In genomic region chr14:64438181-64438839, GRCh38 we compare ENCODE assay signal across 11 cellular contexts. TPM values are rescaled to one million over a fixed set of nuclear protein-coding genes. Genes with fewer than 3 reads are reported as not detected.
DNase-seq lines count a peak whose midpoint lies in the region; ATAC-seq, FAIRE-seq and TF ChIP-seq lines count a peak whose summit lies in the region.
"Had no signal": no experiment of that assay in that cellular context is flagged by ENCODE, and none has a peak within 500 bp of the region (broad histone marks: within the 10 kb centered on the region; RNA-seq: fewer than 3 reads in every experiment).

No MANE protein-coding gene starts in this region.

- no peaks in the 10 kb centered on the region for H3K79me2 ChIP-seq in keratinocyte (ENCODE audit: control insufficient read depth, insufficient read depth, low read length)

- no peak for TF ChIP-seq CTCF in keratinocyte (optimal IDR thresholded peaks at IDR 0.05 in 1 of 3, IDR thresholded peaks at IDR 0.05 in 1 of 3, conservative IDR thresholded peaks at IDR 0.05 in 1 of 3; ENCODE audit: extremely low read depth in 1 of 3, insufficient read depth in 2 of 3, low read length in 3 of 3)
- no peak for TF ChIP-seq CTCF in thoracic aorta (IDR thresholded peaks at IDR 0.05)

- no peaks in the 10 kb centered on the region for H4K20me1 ChIP-seq in keratinocyte (ENCODE audit: control insufficient read depth, extremely low read depth, insufficient read depth, low read length)

- H3K4me3 Mint-ChIP-seq in activated CD8-positive, alpha-beta memory T cell treated with anti-CD3 and anti-CD28 coated beads, Interleukin-2, amount 10 ng/mL, durations not matched to agents 7 days and 5 days = no peak overlapping the region

- dilution Hi-C loops in keratinocyte (cut with MboI; ENCODE audit: extremely low pct_ligation_motif_present, low sequenced_read_pairs) = no loop called here

- peak overlapping the region; percentile 43 for H3K4me3 ChIP-seq in adipocyte (ENCODE audit: low read length)
- no peak overlapping the region for H3K4me3 ChIP-seq in keratinocyte (ENCODE audit: control insufficient read depth in 2 of 3, extremely low read depth in 1 of 3, insufficient read depth in 2 of 3, low read depth in 1 of 3, low read length in 3 of 3)
- H3K4me3 ChIP-seq in thoracic aorta = no peak overlapping the region

- H3K36me3 ChIP-seq in adipocyte (ENCODE audit: control insufficient read depth, insufficient read depth, low read length, severe bottlenecking) (peaks cover 88% of the 10 kb centered on the region), keratinocyte (ENCODE audit: control insufficient read depth in 2 of 2, extremely low read depth in 1 of 2, insufficient read depth in 2 of 2, low read length in 2 of 2) (peaks cover 27 to 39% of the 10 kb centered on the region in 2 experiments), thoracic aorta (no peaks in the 10 kb centered on the region)

- H3K27me3 ChIP-seq in adipocyte (replicated peaks; ENCODE audit: control insufficient read depth, insufficient read depth, low read length) = no peaks in the 10 kb centered on the region
- H3K27me3 ChIP-seq in keratinocyte (ENCODE audit: control insufficient read depth, extremely low read depth, insufficient read depth, low read length) = no peaks in the 10 kb centered on the region
- H3K27me3 ChIP-seq in thoracic aorta (replicated peaks; ENCODE audit: insufficient read depth) = no peaks in the 10 kb centered on the region

- peak; percentile 80 for FAIRE-seq in keratinocyte (lab: Jason Lieb, UNC)

- H3K9me3 ChIP-seq in adipocyte (ENCODE audit: control insufficient read depth, low read length) (no peaks in the 10 kb centered on the region), keratinocyte (ENCODE audit: control insufficient read depth, low read depth, low read length) (no peaks in the 10 kb centered on the region), thoracic aorta (no peaks in the 10 kb centered on the region)

- peak overlapping the region; percentile 64 for H3K27ac Mint-ChIP-seq in activated CD8-positive, alpha-beta memory T cell treated with anti-CD3 and anti-CD28 coated beads, Interleukin-2, amount 10 ng/mL, durations not matched to agents 7 days and 5 days

- peak; percentile 53 for ATAC-seq in activated CD8-positive, alpha-beta memory T cell treated with anti-CD3 and anti-CD28 coated beads, Interleukin-2, amount 10 ng/mL, durations not matched to agents 7 days and 5 days
- peak; percentile 84 for ATAC-seq in thoracic aorta (ENCODE audit: insufficient number of reproducible peaks, low FRiP score, low read depth)

- H3K4me1 ChIP-seq in adipocyte (ENCODE audit: control insufficient read depth, insufficient read depth, low read length) = peaks cover 21% of the 10 kb centered on the region
- H3K4me1 ChIP-seq in keratinocyte (ENCODE audit: control insufficient read depth, extremely low read depth, insufficient read depth, low read length) = peaks cover 8% of the 10 kb centered on the region
- H3K4me1 ChIP-seq in thoracic aorta (ENCODE audit: control insufficient read depth in 1 of 2, low read depth in 2 of 2) = peaks cover 14 to 27% of the 10 kb centered on the region in 2 donors

- DNase-seq in activated CD8-positive, alpha-beta memory T cell treated with anti-CD3 and anti-CD28 coated beads, Interleukin-2, amount 10 ng/mL, durations not matched to agents 7 days and 5 days = no peak
- no peak for DNase-seq in activated CD8-positive, alpha-beta memory T cell treated with anti-CD3 and anti-CD28 coated beads, Interleukin-2, amount 50 U/mL, for 4 hours
- DNase-seq in adipocyte (ENCODE audit: low read depth) = peak; percentile 90
- DNase-seq in keratinocyte (ENCODE audit: low read depth, low spot score) = no peak
- DNase-seq in thoracic aorta (ENCODE audit: low spot score) = no peak
- no peak for DNase-seq in CD1c-positive myeloid dendritic cell (ENCODE audit: extremely low spot score)
- DNase-seq in NCI-H2196 treated with DMSO at 0.1 percent for 48 hours (lab: John Stamatoyannopoulos, UW; ENCODE audit: unreplicated experiment) = no peak
- DNase-seq in NCI-H2107 treated with DMSO at 0.1 percent for 48 hours (lab: John Stamatoyannopoulos, UW; ENCODE audit: unreplicated experiment) = no peak
- DNase-seq: effector CD8-positive, alpha-beta T cell; stimulated activated naive CD4-positive, alpha-beta T cell had no signal

- CTCF ChIA-PET in activated CD8-positive, alpha-beta memory T cell treated with anti-CD3 and anti-CD28 coated beads, Interleukin-2, amount 10 ng/mL, durations not matched to agents 7 days and 5 days (lab: Charles Lee) = interaction anchor here (0.8 to 1.7 kb wide), 2 partner anchors 9 to 41 kb away, joined by 8 to 9 read pairs; no protein-coding TSS in a partner anchor

- peaks cover 57% of the 10 kb centered on the region for H3K36me3 Mint-ChIP-seq in activated CD8-positive, alpha-beta memory T cell treated with anti-CD3 and anti-CD28 coated beads, Interleukin-2, amount 10 ng/mL, durations not matched to agents 7 days and 5 days

- H2AFZ ChIP-seq in keratinocyte (ENCODE audit: control insufficient read depth, low read length) = no peak overlapping the region

- H3K9me1 ChIP-seq in keratinocyte (ENCODE audit: control insufficient read depth, extremely low read depth, insufficient read depth, low read length) = peaks cover 3% of the 10 kb centered on the region

- no peaks in the 10 kb centered on the region for H3K27me3 Mint-ChIP-seq in activated CD8-positive, alpha-beta memory T cell treated with anti-CD3 and anti-CD28 coated beads, Interleukin-2, amount 10 ng/mL, durations not matched to agents 7 days and 5 days

- no peaks in the 10 kb centered on the region for H3K9me3 Mint-ChIP-seq in activated CD8-positive, alpha-beta memory T cell treated with anti-CD3 and anti-CD28 coated beads, Interleukin-2, amount 10 ng/mL, durations not matched to agents 7 days and 5 days (ENCODE audit: low read depth)

- peak overlapping the region; percentile 39 for H3K9ac ChIP-seq in adipocyte (ENCODE audit: low read length)
- H3K9ac ChIP-seq in keratinocyte (ENCODE audit: control insufficient read depth, extremely low read depth, insufficient read depth, low read length) = no peak overlapping the region

- H3K4me2 ChIP-seq in keratinocyte (ENCODE audit: control insufficient read depth, extremely low read depth, insufficient read depth, low read depth, low read length) = no peak overlapping the region

- H3K4me1 Mint-ChIP-seq in activated CD8-positive, alpha-beta memory T cell treated with anti-CD3 and anti-CD28 coated beads, Interleukin-2, amount 10 ng/mL, durations not matched to agents 7 days and 5 days = peaks cover 19% of the 10 kb centered on the region

- no peak overlapping the region for H3K27ac ChIP-seq in keratinocyte (ENCODE audit: control insufficient read depth, insufficient read depth, low read length)
- H3K27ac ChIP-seq in thoracic aorta = peak overlapping the region; percentile 77 to 88
- H3K27ac ChIP-seq: C4-2B had no signal

RNA-seq across cellular contexts. Expression of gene AKAP5, which starts 27.0 kb away (rescaled TPM):
- total RNA-seq in activated CD8-positive, alpha-beta memory T cell treated with anti-CD3 and anti-CD28 coated beads, Interleukin-2, amount 10 ng/mL, durations not matched to agents 7 days and 5 days = 10 to 100 TPM in 1 of 2 experiments, 1 to 10 TPM in 1; 8.8 to 23.2 TPM
- polyA plus RNA-seq in keratinocyte = 0.01 to 0.08 TPM (median 0.05 TPM) in 3 replicates
- not detected for polyA plus RNA-seq in keratinocyte (2011; ENCODE audit: low read depth)
- polyA plus RNA-seq in keratinocyte (2011; cell fraction: cytosol; rRNA removed) = 0.01 TPM in 2 replicates
- polyA plus RNA-seq in keratinocyte (2011; cell fraction: nucleus; rRNA removed) = 0.28 and 0.29 TPM in 2 replicates
- polyA plus RNA-seq in keratinocyte (2012; ENCODE audit: low replicate concordance) = 0.06 and 0.20 TPM in 2 replicates
- polyA minus RNA-seq in keratinocyte = 0.13 to 0.26 TPM in 2 of 3 replicates, not detected in the other
- polyA minus RNA-seq in keratinocyte (2011; cell fraction: cytosol; rRNA and poly(A)+ RNA removed) = not detected
- 0.32 and 1.8 TPM in 2 replicates for polyA minus RNA-seq in keratinocyte (2011; cell fraction: nucleus; rRNA and poly(A)+ RNA removed)
- 1 to 10 TPM; 2.8 to 4.3 TPM for total RNA-seq in thoracic aorta

RNA-seq across cellular contexts. Expression of gene MTHFD1, which starts 50.2 kb away (rescaled TPM):
- 100 to 1,000 TPM; 223 to 316 TPM for total RNA-seq in activated CD8-positive, alpha-beta memory T cell treated with anti-CD3 and anti-CD28 coated beads, Interleukin-2, amount 10 ng/mL, durations not matched to agents 7 days and 5 days
- polyA plus RNA-seq in keratinocyte = 35.5 to 74.2 TPM (median 63.2 TPM) in 3 replicates
- polyA plus RNA-seq in keratinocyte (2011; ENCODE audit: low read depth) = 18.8 TPM
- polyA plus RNA-seq in keratinocyte (2011; cell fraction: cytosol; rRNA removed) = 32.2 and 36.1 TPM in 2 replicates
- 62.0 and 70.8 TPM in 2 replicates for polyA plus RNA-seq in keratinocyte (2011; cell fraction: nucleus; rRNA removed)
- 31.9 and 108 TPM in 2 replicates for polyA plus RNA-seq in keratinocyte (2012; ENCODE audit: low replicate concordance)
- 53.9 to 101 TPM (median 74.2 TPM) in 3 replicates for polyA minus RNA-seq in keratinocyte
- polyA minus RNA-seq in keratinocyte (2011; cell fraction: cytosol; rRNA and poly(A)+ RNA removed) = 77.9 TPM
- polyA minus RNA-seq in keratinocyte (2011; cell fraction: nucleus; rRNA and poly(A)+ RNA removed) = 41.5 and 71.6 TPM in 2 replicates
- 10 to 100 TPM; 26.5 to 33.7 TPM for total RNA-seq in thoracic aorta

Comparison
In these comparisons a context has a peak if more than half of its experiments do, and no peak if none do; other contexts are left out.
1. RNA of gene MTHFD1, which starts 50.2 kb away (total RNA-seq): 223 to 316 TPM in activated CD8-positive, alpha-beta memory T cell treated with anti-CD3 and anti-CD28 coated beads, Interleukin-2, amount 10 ng/mL, durations not matched to agents 7 days and 5 days; 26.5 to 33.7 TPM in thoracic aorta; every median in the first group is over 4 times any median in the second.